8 cellular contexts compared by ENCODE assay signal in genomic region chr20:9838378-9839295, GRCh38. TPM values are rescaled to one million over a fixed set of nuclear protein-coding genes. Genes with fewer than 3 reads are reported as not detected.
DNase-seq lines count a peak whose midpoint lies in the region; ATAC-seq and TF ChIP-seq lines count a peak whose summit lies in the region.

PAK5 (minus strand) TSS chr20:9839076; CDS start chr20:9644328, 194,748 bp downstream.

- no peak for ATAC-seq in HG02571 (IDR thresholded peaks at IDR 0.05; ENCODE audit: unreplicated experiment)

- DNase-seq in HPDE6-E6E7 (ENCODE audit: extremely low spot score) (peak; percentile 17), NCI-H526 treated with DMSO at 0.1 percent for 48 hours (lab: John Stamatoyannopoulos, UW) (peak; percentile 82), epithelial cell of esophagus (ENCODE audit: low read depth) (peak; percentile 65), mucosa of gallbladder (ENCODE audit: low spot score) (peak; percentile 80), Kasumi-1 (lab: John Stamatoyannopoulos, UW) (no peak)
- no peak for DNase-seq in activated T-cell treated with anti-CD3 and anti-CD28 coated beads, Interleukin-2, amount 50 U/mL, for 1 hour
- DNase-seq in effector CD8-positive, alpha-beta T cell (lab: John Stamatoyannopoulos, UW) = no peak

- peak within 1 kb of the TSS; percentile 40 for H3K4me3 ChIP-seq in epithelial cell of esophagus (ENCODE audit: low read length)

- no peak for TF ChIP-seq CTCF in epithelial cell of esophagus (IDR thresholded peaks at IDR 0.05; ENCODE audit: insufficient read depth, low read depth, low read length, missing control alignments)

RNA-seq across cellular contexts. Expression of gene PAK5, which starts in this region (rescaled TPM):
- total RNA-seq in mucosa of gallbladder = 12.5 TPM

Comparison
In these comparisons a context has a peak if more than half of its experiments do, and no peak if none do; other contexts are left out.
1. DNase-seq: peak in HPDE6-E6E7 (single experiment), NCI-H526 treated with DMSO at 0.1 percent for 48 hours (single experiment), epithelial cell of esophagus (single experiment) and mucosa of gallbladder (single experiment); none in activated T-cell treated with anti-CD3 and anti-CD28 coated beads, Interleukin-2, amount 50 U/mL, for 1 hour (single experiment), Kasumi-1 (0 of 2) and effector CD8-positive, alpha-beta T cell (single experiment).